16 cellular contexts compared by ENCODE assay signal in the genomic region with DNA sequence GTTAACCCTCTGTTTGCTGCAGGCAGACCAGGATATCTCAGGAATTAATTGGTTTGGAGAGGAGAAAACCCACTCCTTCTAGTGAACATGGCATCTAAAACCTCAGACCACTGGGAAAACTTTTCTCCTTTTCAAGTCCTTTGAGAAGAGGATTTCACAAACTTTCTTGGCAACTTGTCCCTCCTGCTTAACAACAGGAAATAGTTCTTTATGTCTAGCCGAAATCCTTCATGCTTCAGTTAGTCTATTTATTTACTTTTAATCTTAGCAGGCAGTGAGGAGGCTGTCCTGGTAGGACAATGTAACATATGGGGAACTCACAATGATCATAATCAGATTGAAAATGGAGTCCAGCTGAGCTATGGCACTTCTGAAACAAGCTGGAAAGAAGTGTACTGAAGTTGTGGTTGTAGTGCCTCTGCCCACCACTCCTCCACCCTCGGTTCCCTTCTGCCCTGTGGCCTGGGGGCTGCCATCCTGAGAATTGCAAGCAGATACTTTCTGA. TPM values are rescaled to one million over a fixed set of nuclear protein-coding genes. Genes with fewer than 3 reads are reported as not detected.
DNase-seq lines count a peak whose midpoint lies in the region; FAIRE-seq and TF ChIP-seq lines count a peak whose summit lies in the region.
"Had no signal": no experiment of that assay in that cellular context is flagged by ENCODE, and none has a peak within 500 bp of the region (broad histone marks: within the 10 kb centered on the region; RNA-seq: fewer than 3 reads in every experiment).

No MANE protein-coding gene starts in this region.

- no peak for DNase-seq in HFFc6
- peak; percentile 50 for DNase-seq in astrocyte (ENCODE audit: low read depth)
- DNase-seq in kidney tubule cell (ENCODE audit: low spot score): peak; percentile 34
- no peak for DNase-seq in nucleus accumbens (lab: John Stamatoyannopoulos, UW)
- DNase-seq in mesothelial cell of epicardium (ENCODE audit: low spot score in 2 of 2, unreplicated experiment in 2 of 2): no peak
- DNase-seq in SHP77 (lab: John Stamatoyannopoulos, UW): no peak
- no peak for DNase-seq in right atrium auricular region (ENCODE audit: low spot score)
- DNase-seq: NCI-H1048 had no signal

- H3K9me3 ChIP-seq in DOHH2 (ENCODE audit: control insufficient read depth, insufficient read depth, low read length): no peaks in the 10 kb centered on the region
- no peaks in the 10 kb centered on the region for H3K9me3 ChIP-seq in astrocyte (ENCODE audit: insufficient read depth, low read depth, low read length)
- no peaks in the 10 kb centered on the region for H3K9me3 ChIP-seq in right atrium auricular region
- H3K9me3 ChIP-seq: left lung, SK-N-SH had no signal

- H3K36me3 ChIP-seq in DOHH2 (ENCODE audit: control insufficient read depth, low read length) (no peaks in the 10 kb centered on the region), astrocyte (ENCODE audit: insufficient read depth, low read length) (no peaks in the 10 kb centered on the region), right atrium auricular region (no peaks in the 10 kb centered on the region)
- H3K36me3 ChIP-seq: left lung had no signal

- H3K36me3 Mint-ChIP-seq in HFFc6 (ENCODE audit: low read depth) (no peaks in the 10 kb centered on the region; the same call in 1 of the 2 replicates), astrocyte (ENCODE audit: low read depth, unreplicated experiment) (peaks cover 4% of the 10 kb centered on the region), mesothelial cell of epicardium (no peaks in the 10 kb centered on the region)
- H3K36me3 Mint-ChIP-seq: activated naive CD4-positive, alpha-beta T cell treated with anti-CD3 and anti-CD28 coated beads, Interleukin-2, amount 50 U/mL, for 24 hours; CD4-positive, alpha-beta memory T cell; naive B cell had no signal

- H3K9me3 Mint-ChIP-seq in HFFc6 (no peaks in the 10 kb centered on the region), astrocyte (ENCODE audit: unreplicated experiment) (peaks cover 8% of the 10 kb centered on the region), mesothelial cell of epicardium (no peaks in the 10 kb centered on the region)
- H3K9me3 Mint-ChIP-seq: activated naive CD4-positive, alpha-beta T cell treated with anti-CD3 and anti-CD28 coated beads, Interleukin-2, amount 50 U/mL, for 24 hours; CD4-positive, alpha-beta memory T cell; naive B cell had no signal

- H3K4me2 ChIP-seq in DOHH2 (ENCODE audit: low read length) (peak overlapping the region; percentile 61; the same call in 1 of the 2 replicates), astrocyte (ENCODE audit: low read length) (peak overlapping the region; percentile 81)

- no peaks in the 10 kb centered on the region for H3K9me2 ChIP-seq in DOHH2 (replicated peaks; ENCODE audit: control insufficient read depth, low read length)
- H3K9me2 ChIP-seq: SK-N-SH had no signal

- no peaks in the 10 kb centered on the region for H3F3A ChIP-seq in DOHH2 (ENCODE audit: control insufficient read depth, insufficient read depth)

- H3K79me2 ChIP-seq in DOHH2 (ENCODE audit: control insufficient read depth, low read length): no peaks in the 10 kb centered on the region
- no peaks in the 10 kb centered on the region for H3K79me2 ChIP-seq in astrocyte (ENCODE audit: insufficient read depth, low read length)
- H3K79me2 ChIP-seq: hepatocyte had no signal

- H3K4me3 Mint-ChIP-seq in HFFc6 (peak overlapping the region; percentile 75; the same call in 1 of the 2 replicates), astrocyte (ENCODE audit: unreplicated experiment) (no peak overlapping the region), mesothelial cell of epicardium (no peak overlapping the region)

- H3K4me1 Mint-ChIP-seq in HFFc6 (ENCODE audit: low read depth) (peaks cover 15% of the 10 kb centered on the region), astrocyte (ENCODE audit: low read depth, unreplicated experiment) (peaks cover 7% of the 10 kb centered on the region), mesothelial cell of epicardium (peaks cover 20% of the 10 kb centered on the region)
- H3K4me1 Mint-ChIP-seq: activated naive CD4-positive, alpha-beta T cell treated with anti-CD3 and anti-CD28 coated beads, Interleukin-2, amount 50 U/mL, for 24 hours had no signal

- no peak for FAIRE-seq in astrocyte (lab: Jason Lieb, UNC)

- H3K27me3 ChIP-seq in DOHH2 (ENCODE audit: control insufficient read depth, low read length) (peaks cover 7% of the 10 kb centered on the region; the same call in 1 of the 2 replicates), astrocyte (ENCODE audit: insufficient read depth, low read length) (no peaks in the 10 kb centered on the region), right atrium auricular region (no peaks in the 10 kb centered on the region)
- H3K27me3 ChIP-seq: left lung had no signal

- H3K27ac Mint-ChIP-seq in HFFc6 (no peak overlapping the region), astrocyte (ENCODE audit: unreplicated experiment) (no peak overlapping the region), mesothelial cell of epicardium (no peak overlapping the region)
- H3K27ac Mint-ChIP-seq: activated naive CD4-positive, alpha-beta T cell treated with anti-CD3 and anti-CD28 coated beads, Interleukin-2, amount 50 U/mL, for 24 hours; CD4-positive, alpha-beta memory T cell had no signal

- H2AFZ ChIP-seq in astrocyte (ENCODE audit: low read depth, low read length): no peak overlapping the region
- H2AFZ ChIP-seq: hepatocyte had no signal

- H4K20me1 ChIP-seq in DOHH2 (ENCODE audit: control insufficient read depth, insufficient read depth, low read depth, low read length) (no peaks in the 10 kb centered on the region), astrocyte (ENCODE audit: insufficient read depth, low read length) (no peaks in the 10 kb centered on the region)

- no peak for TF ChIP-seq CTCF in DOHH2 (IDR thresholded peaks at IDR 0.05; ENCODE audit: low read depth, low read length, poor library complexity, severe bottlenecking)
- no peak for TF ChIP-seq CTCF in HFFc6 (IDR thresholded peaks at IDR 0.05)
- TF ChIP-seq CTCF in astrocyte (IDR thresholded peaks at IDR 0.05; ENCODE audit: insufficient read depth, low read depth, low read length): no peak
- TF ChIP-seq CTCF in mesothelial cell of epicardium (IDR thresholded peaks at IDR 0.05; ENCODE audit: unreplicated experiment): no peak
- TF ChIP-seq CTCF in right atrium auricular region (IDR thresholded peaks at IDR 0.05): no peak

- H3K9ac ChIP-seq in astrocyte (ENCODE audit: low read length): no peak overlapping the region
- H3K9ac ChIP-seq: SK-N-SH had no signal

- no peak overlapping the region for H3K4me3 ChIP-seq in DOHH2 (ENCODE audit: low read length)
- H3K4me3 ChIP-seq in astrocyte (ENCODE audit: insufficient read depth, low read depth, low read length): no peak overlapping the region
- no peak overlapping the region for H3K4me3 ChIP-seq in right atrium auricular region
- H3K4me3 ChIP-seq: hepatocyte, left lung had no signal

- H3K27ac ChIP-seq in DOHH2 (ENCODE audit: low read depth, low read length) (no peak overlapping the region), astrocyte (ENCODE audit: low read depth, low read length) (no peak overlapping the region), right atrium auricular region (no peak overlapping the region)
- H3K27ac ChIP-seq: hepatocyte had no signal

- H3K4me1 ChIP-seq in DOHH2 (ENCODE audit: control insufficient read depth, low read length): peaks cover 12% of the 10 kb centered on the region
- peaks cover 8% of the 10 kb centered on the region for H3K4me1 ChIP-seq in astrocyte (ENCODE audit: insufficient read depth, low read length)
- H3K4me1 ChIP-seq in right atrium auricular region: peaks cover 0 to 4% of the 10 kb centered on the region in 2 donors

- H3K27me3 Mint-ChIP-seq in HFFc6 (ENCODE audit: insufficient read depth): peaks cover 25% of the 10 kb centered on the region
- H3K27me3 Mint-ChIP-seq in astrocyte (ENCODE audit: low read depth, unreplicated experiment): peaks cover 25% of the 10 kb centered on the region
- H3K27me3 Mint-ChIP-seq in mesothelial cell of epicardium (ENCODE audit: low read depth): peaks cover 31% of the 10 kb centered on the region
- H3K27me3 Mint-ChIP-seq: activated naive CD4-positive, alpha-beta T cell treated with anti-CD3 and anti-CD28 coated beads, Interleukin-2, amount 50 U/mL, for 24 hours had no signal

RNA-seq across cellular contexts. Expression of a gene that starts 50.6 kb away (rescaled TPM):
- under 1 TPM in 2 of 6 experiments, not detected in 4; 0.11 to 0.16 TPM for total RNA-seq in HFFc6 (2021; fragmentation: NEBNext Ultra II Directional; extraction: Animal tissue kit (Norgen Biotek cat#: 25700))
- 0.11 TPM in 1 of 2 replicates, not detected in the other for total RNA-seq in astrocyte
- total RNA-seq in mesothelial cell of epicardium: not detected in 3 replicates
- under 1 TPM; 0.33 to 0.59 TPM for total RNA-seq in right atrium auricular region
- total RNA-seq: CD4-positive, alpha-beta memory T cell; HT-29 had no signal

Comparison
In these comparisons a context has a peak if more than half of its experiments do, and no peak if none do; other contexts are left out.
1. DNase-seq: peak in astrocyte (single experiment) and kidney tubule cell (single experiment); none in HFFc6 (single experiment), nucleus accumbens (0 of 56), mesothelial cell of epicardium (0 of 2), SHP77 (0 of 2) and right atrium auricular region (single experiment).